13 cellular contexts compared by ENCODE assay signal in the genomic region with DNA sequence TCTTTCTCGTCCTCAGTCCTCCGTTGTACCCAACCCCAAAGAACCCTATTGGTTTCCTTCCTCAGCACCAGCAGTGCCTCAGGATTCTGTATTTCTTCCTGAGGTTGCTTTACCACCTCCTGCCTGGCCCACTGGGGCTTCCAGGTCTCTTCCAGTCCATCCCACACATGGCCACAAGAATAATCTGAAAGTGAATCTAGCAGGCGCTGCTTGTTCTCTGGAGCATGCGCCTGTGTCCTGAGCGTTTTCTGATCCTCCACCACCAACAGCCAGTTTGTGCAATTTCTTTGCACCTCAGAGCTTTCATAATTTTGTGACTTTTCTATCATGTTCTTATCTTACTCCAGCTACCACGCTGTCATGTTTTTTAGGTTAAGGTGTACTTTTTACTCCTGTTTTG. TPM values are rescaled to one million over a fixed set of nuclear protein-coding genes. Genes with fewer than 3 reads are reported as not detected.
DNase-seq lines count a peak whose midpoint lies in the region; ATAC-seq and TF ChIP-seq lines count a peak whose summit lies in the region.
"Had no signal": no experiment of that assay in that cellular context is flagged by ENCODE, and none has a peak within 500 bp of the region (broad histone marks: within the 10 kb centered on the region; RNA-seq: fewer than 3 reads in every experiment).

No MANE protein-coding gene starts in this region.

- H3K9me3 Mint-ChIP-seq in MCF 10A (ENCODE audit: unreplicated experiment) (no peaks in the 10 kb centered on the region), nephron progenitor cell (no peaks in the 10 kb centered on the region)
- H3K9me3 Mint-ChIP-seq: neural crest cell; stimulated activated memory B cell treated with anti-CD40 and anti-IgM and Interleukin-4, amounts not matched to agents 10 μg/mL and 1 μg/mL and 100 μg/mL, for 72 hours had no signal

- peak overlapping the region; percentile 93 to 99 for H3K27ac ChIP-seq in breast epithelium
- H3K27ac ChIP-seq in dorsolateral prefrontal cortex, result peak overlapping the region in 54 of 59 donors; percentile 7 to 90 (median 83)
- H3K27ac ChIP-seq in upper lobe of left lung, result peak overlapping the region; percentile 59 to 66 (median 66)

- H3K27me3 Mint-ChIP-seq in MCF 10A (ENCODE audit: insufficient read depth, unreplicated experiment) (no peaks in the 10 kb centered on the region), nephron progenitor cell (ENCODE audit: low read depth, poor library complexity) (peaks cover 27% of the 10 kb centered on the region)
- H3K27me3 Mint-ChIP-seq: stimulated activated memory B cell treated with anti-CD40 and anti-IgM and Interleukin-4, amounts not matched to agents 10 μg/mL and 1 μg/mL and 100 μg/mL, for 72 hours had no signal

- H3K4me1 Mint-ChIP-seq in MCF 10A (ENCODE audit: insufficient read depth, unreplicated experiment) (peaks cover 22% of the 10 kb centered on the region), nephron progenitor cell (peaks cover 67% of the 10 kb centered on the region)

- H3K27ac Mint-ChIP-seq in MCF 10A (ENCODE audit: low read depth, unreplicated experiment) (no peak overlapping the region), nephron progenitor cell (peak overlapping the region; percentile 75)
- H3K27ac Mint-ChIP-seq: stimulated activated memory B cell treated with anti-CD40 and anti-IgM and Interleukin-4, amounts not matched to agents 10 μg/mL and 1 μg/mL and 100 μg/mL, for 72 hours had no signal

- H3K27me3 ChIP-seq in breast epithelium, result no peaks in the 10 kb centered on the region
- no peaks in the 10 kb centered on the region for H3K27me3 ChIP-seq in dorsolateral prefrontal cortex
- no peaks in the 10 kb centered on the region for H3K27me3 ChIP-seq in upper lobe of left lung

- H3K9me3 ChIP-seq in breast epithelium (no peaks in the 10 kb centered on the region), upper lobe of left lung (no peaks in the 10 kb centered on the region)

- POLR2A ChIA-PET in MCF 10A (lab: Yijun Ruan, JAX), result interaction anchor here (1.0 to 5.2 kb wide), 7 partner anchors 11 to 63 kb away, joined by 3 to 114 read pairs (median 6); partner anchors contain the start of genes HSP90AB1 and SLC35B2

- peaks cover 11 to 26% of the 10 kb centered on the region in 2 donors for H3K4me1 ChIP-seq in breast epithelium
- H3K4me1 ChIP-seq in upper lobe of left lung, result peaks cover 25 to 33% (median 31%) of the 10 kb centered on the region in 4 donors

- intact Hi-C loops in breast epithelium (cut with DNase I; ENCODE audit: low total_unique reads), result loop anchor here (5.0 kb wide), 1 partner anchor 63 kb away; no protein-coding TSS in a partner anchor
- intact Hi-C loops in MCF 10A (cut with micrococcal nuclease), result no loop called here
- intact Hi-C loops in dorsolateral prefrontal cortex (cut with DNase I), result loop anchor here (5.0 to 10.0 kb wide), 2 partner anchors 138 to 140 kb away; no protein-coding TSS in a partner anchor

- no peak overlapping the region for H3K4me3 ChIP-seq in breast epithelium
- H3K4me3 ChIP-seq in dorsolateral prefrontal cortex, result peak overlapping the region in 1 of 59 donors; percentile 24
- no peak overlapping the region for H3K4me3 ChIP-seq in upper lobe of left lung

- no TSS peak for BruUV-seq in MCF 10A (replicated peaks; lab: Mats Ljungman, UMichigan)

- no peak overlapping the region for H3K4me3 Mint-ChIP-seq in MCF 10A (ENCODE audit: unreplicated experiment)
- peak overlapping the region; percentile 1 for H3K4me3 Mint-ChIP-seq in nephron progenitor cell
- H3K4me3 Mint-ChIP-seq: neural crest cell; stimulated activated memory B cell treated with anti-CD40 and anti-IgM and Interleukin-4, amounts not matched to agents 10 μg/mL and 1 μg/mL and 100 μg/mL, for 72 hours had no signal

- TF ChIP-seq POLR2A in breast epithelium (IDR thresholded peaks at IDR 0.05) (no peak), upper lobe of left lung (IDR thresholded peaks at IDR 0.05) (no peak)

- H3K36me3 ChIP-seq in breast epithelium, result no peaks in the 10 kb centered on the region
- H3K36me3 ChIP-seq in upper lobe of left lung, result peaks cover 0 to 28% (median 13%) of the 10 kb centered on the region in 4 donors

- H3K36me3 Mint-ChIP-seq in MCF 10A (ENCODE audit: insufficient read depth, unreplicated experiment), result peaks cover 7% of the 10 kb centered on the region
- peaks cover 17% of the 10 kb centered on the region for H3K36me3 Mint-ChIP-seq in nephron progenitor cell (ENCODE audit: low read depth)

- DNase-seq in breast epithelium (ENCODE audit: low spot score in 2 of 2) (no peak), MCF 10A (ENCODE audit: unreplicated experiment) (no peak), dorsolateral prefrontal cortex (peak in 1 of 10 donors; percentile 12), nephron progenitor cell (no peak), upper lobe of left lung (no peak)
- DNase-seq: DMS153, NCI-H2107 had no signal

- no peak for ATAC-seq in upper lobe of left lung (ENCODE audit: low FRiP score in 2 of 2)
- ATAC-seq in HG03378 (IDR thresholded peaks at IDR 0.05; ENCODE audit: unreplicated experiment), result no peak
- no peak for ATAC-seq in HG03039 (IDR thresholded peaks at IDR 0.05; ENCODE audit: unreplicated experiment)
- ATAC-seq in HG02884 (IDR thresholded peaks at IDR 0.05; ENCODE audit: unreplicated experiment), result no peak
- ATAC-seq: stimulated activated memory B cell treated with anti-CD40 and anti-IgM and Interleukin-4, amounts not matched to agents 10 μg/mL and 1 μg/mL and 100 μg/mL, for 72 hours had no signal

- no peak for TF ChIP-seq EP300 in upper lobe of left lung (IDR thresholded peaks at IDR 0.05)

- CTCF ChIA-PET in MCF 10A (lab: Yijun Ruan, JAX), result interaction anchor here (0.5 to 3.6 kb wide), 27 partner anchors 8 to 1548 kb away, joined by 3 to 52 read pairs (median 4); partner anchors contain the start of genes HSP90AB1, SLC29A1 and SLC35B2

- WGBS in upper lobe of left lung, 2 donors, result 68 to 78% methylated on average over 6 of the region's 6 CpGs

- TF ChIP-seq CTCF in breast epithelium (IDR thresholded peaks at IDR 0.05) (no peak), MCF 10A (IDR thresholded peaks at IDR 0.05; ENCODE audit: unreplicated experiment) (no peak), dorsolateral prefrontal cortex (IDR thresholded peaks at IDR 0.05 in 54 of 56, conservative IDR thresholded peaks at IDR 0.05 in 2 of 56; ENCODE audit: low read depth in 1 of 56, partially characterized antibody in 56 of 56) (no peak), nephron progenitor cell (IDR thresholded peaks at IDR 0.05) (no peak), upper lobe of left lung (IDR thresholded peaks at IDR 0.05) (no peak)

RNA-seq across cellular contexts. Expression of gene HSP90AB1, which starts 11.6 kb away (rescaled TPM):
- 100 to 1,000 TPM; 643 to 810 (median 662) TPM for total RNA-seq in breast epithelium
- 546 and 577 TPM in 2 replicates for total RNA-seq in MCF 10A (2022)
- total RNA-seq in dorsolateral prefrontal cortex, result 1,000 to 10,000 TPM in 53 of 120 experiments, 100 to 1,000 TPM in 67; 482 to 1,543 (median 963) TPM
- 100 to 1,000 TPM; 175 to 656 (median 471) TPM for total RNA-seq in upper lobe of left lung

RNA-seq across cellular contexts. Expression of gene SLC29A1, which starts 11.9 kb away (rescaled TPM):
- total RNA-seq in breast epithelium (100 to 1,000 TPM; 106 to 140 (median 110) TPM), MCF 10A (2022) (6.8 and 7.0 TPM in 2 replicates), dorsolateral prefrontal cortex (10 to 100 TPM; 22.4 to 79.8 (median 47.2) TPM), upper lobe of left lung (10 to 100 TPM; 38.3 to 93.2 (median 45.8) TPM)

RNA-seq across cellular contexts. Expression of gene MYMX, which starts 18.5 kb away (rescaled TPM):
- total RNA-seq in breast epithelium (1 to 10 TPM in 2 of 3 donors, under 1 TPM in 1; 0.88 to 3.4 (median 2.9) TPM), MCF 10A (2022) (not detected in 2 replicates), dorsolateral prefrontal cortex (not detected), upper lobe of left lung (under 1 TPM in 1 of 6 donors, not detected in 5; 0.46 TPM)
- total RNA-seq: endothelial cell of umbilical vein, neural crest cell had no signal

RNA-seq across cellular contexts. Expression of gene SLC35B2, which starts 22.1 kb away (rescaled TPM):
- total RNA-seq in breast epithelium (10 to 100 TPM; 32.8 to 50.5 (median 38.1) TPM), MCF 10A (2022) (27.1 and 31.3 TPM in 2 replicates), dorsolateral prefrontal cortex (10 to 100 TPM in 119 of 120 experiments, 1 to 10 TPM in 1; 9.6 to 55.6 (median 23.9) TPM), upper lobe of left lung (10 to 100 TPM; 14.6 to 44.8 (median 29.8) TPM)

RNA-seq across cellular contexts. Expression of gene NFKBIE, which starts 30.1 kb away (rescaled TPM):
- total RNA-seq in breast epithelium, result 10 to 100 TPM in 2 of 3 donors, 1 to 10 TPM in 1; 4.0 to 25.9 (median 14.4) TPM
- 6.0 and 8.8 TPM in 2 replicates for total RNA-seq in MCF 10A (2022)
- total RNA-seq in dorsolateral prefrontal cortex, result 10 to 100 TPM in 13 of 120 experiments, 1 to 10 TPM in 107; 2.9 to 14.4 (median 7.5) TPM
- total RNA-seq in upper lobe of left lung, result 10 to 100 TPM in 5 of 6 donors, 1 to 10 TPM in 1; 7.8 to 27.0 (median 13.6) TPM
